ENCODE assay signal across 8 cellular contexts in genomic region chr19:57746580-57747471, GRCh38. TPM values are rescaled to one million over a fixed set of nuclear protein-coding genes. Genes with fewer than 3 reads are reported as not detected.
DNase-seq lines count a peak whose midpoint lies in the region; ATAC-seq and TF ChIP-seq lines count a peak whose summit lies in the region.

Gene ZNF776 (plus strand): TSS chr19:57746815. CDS start chr19:57747059, 244 bp downstream.

- peak; percentile 96 for ATAC-seq in HG02852 (IDR thresholded peaks at IDR 0.05; ENCODE audit: unreplicated experiment)

- TF ChIP-seq CTCF in right atrium auricular region (IDR thresholded peaks at IDR 0.05) = peak in 1 of 2 donors; percentile 9
- no peak for TF ChIP-seq CTCF in prostate gland (IDR thresholded peaks at IDR 0.05)

- peaks cover 4 to 41% of the 10 kb centered on the region in 2 donors for H3K9me3 ChIP-seq in right atrium auricular region
- no peaks in the 10 kb centered on the region for H3K9me3 ChIP-seq in prostate gland

- intact Hi-C loops in prostate gland (cut with DNase I) = no loop called here

- H3K4me1 ChIP-seq in right atrium auricular region (peaks cover 0 to 21% of the 10 kb centered on the region in 2 donors), prostate gland (replicated peaks) (no peaks in the 10 kb centered on the region), urinary bladder (ENCODE audit: insufficient read depth) (no peaks in the 10 kb centered on the region)

- H3K36me3 ChIP-seq in right atrium auricular region (peaks cover 29% of the 10 kb centered on the region), prostate gland (peaks cover 0 to under 1% of the 10 kb centered on the region in 2 donors), urinary bladder (ENCODE audit: insufficient read depth) (peaks cover 1% of the 10 kb centered on the region)

- peak; percentile 67 for TF ChIP-seq POLR2A in GM15510 (IDR thresholded peaks at IDR 0.05; ENCODE audit: borderline replicate concordance, extremely low read depth, insufficient read length)
- peak; percentile 46 for TF ChIP-seq POLR2A in prostate gland (IDR thresholded peaks at IDR 0.05)

- H3K27ac ChIP-seq in right atrium auricular region = peak within 1 kb of the TSS; percentile 89 to 91
- H3K27ac ChIP-seq in prostate gland = peak within 1 kb of the TSS; percentile 77 to 82
- peak within 1 kb of the TSS; percentile 87 for H3K27ac ChIP-seq in urinary bladder (ENCODE audit: low read depth)

- WGBS in prostate gland = under 1% methylated on average over 51 of the region's 51 CpGs
- 1% methylated on average over 51 of the region's 51 CpGs for WGBS in urinary bladder

- peak within 1 kb of the TSS; percentile 98 to 100 for H3K4me3 ChIP-seq in right atrium auricular region
- peak within 1 kb of the TSS; percentile 74 to 91 for H3K4me3 ChIP-seq in prostate gland
- H3K4me3 ChIP-seq in urinary bladder (ENCODE audit: low read depth, low read length) = peak within 1 kb of the TSS; percentile 94

- peak; percentile 78 for DNase-seq in NCI-H1436 treated with DMSO at 0.1 percent for 48 hours (lab: John Stamatoyannopoulos, UW)
- DNase-seq in T-helper 1 cell = peak; percentile 41 to 92 (median 72)
- DNase-seq in anterior cingulate cortex (lab: John Stamatoyannopoulos, UW) = peak in 57 of 58 donors; percentile 16 to 92 (median 78)
- DNase-seq in right atrium auricular region (ENCODE audit: low spot score) = peak; percentile 86
- peak; percentile 89 for DNase-seq in prostate gland (ENCODE audit: low spot score)

- H3K27me3 ChIP-seq in right atrium auricular region = no peaks in the 10 kb centered on the region
- no peaks in the 10 kb centered on the region for H3K27me3 ChIP-seq in prostate gland (replicated peaks; ENCODE audit: insufficient read depth)

RNA-seq across cellular contexts. Expression of gene ZNF776, which starts in this region (rescaled TPM):
- total RNA-seq in right atrium auricular region (1 to 10 TPM; 6.0 to 8.9 TPM), prostate gland (10 to 100 TPM; 20.1 to 22.5 TPM), urinary bladder (31.1 TPM)
- 11.1 TPM for polyA plus RNA-seq in urinary bladder

Comparison
In these comparisons a context has a peak if more than half of its experiments do, and no peak if none do; other contexts are left out.
1. Peak in every context shown above with its lines: DNase-seq, ATAC-seq, H3K4me3 ChIP-seq and H3K27ac ChIP-seq.